Comparison of ENCODE assay signal across 8 cellular contexts in genomic region chr14:44961730-44962572, GRCh38. TPM values are rescaled to one million over a fixed set of nuclear protein-coding genes. Genes with fewer than 3 reads are reported as not detected.
A peak's percentile ranks its signal among the peaks of the same experiment; 100 is the strongest.
DNase-seq lines count a peak whose midpoint lies in the region; ATAC-seq and TF ChIP-seq lines count a peak whose summit lies in the region.

Gene KLHL28, minus strand, starts transcription at chr14:44961947. Its CDS starts 16,019 bp downstream, at chr14:44945928.
A gene with protein sequence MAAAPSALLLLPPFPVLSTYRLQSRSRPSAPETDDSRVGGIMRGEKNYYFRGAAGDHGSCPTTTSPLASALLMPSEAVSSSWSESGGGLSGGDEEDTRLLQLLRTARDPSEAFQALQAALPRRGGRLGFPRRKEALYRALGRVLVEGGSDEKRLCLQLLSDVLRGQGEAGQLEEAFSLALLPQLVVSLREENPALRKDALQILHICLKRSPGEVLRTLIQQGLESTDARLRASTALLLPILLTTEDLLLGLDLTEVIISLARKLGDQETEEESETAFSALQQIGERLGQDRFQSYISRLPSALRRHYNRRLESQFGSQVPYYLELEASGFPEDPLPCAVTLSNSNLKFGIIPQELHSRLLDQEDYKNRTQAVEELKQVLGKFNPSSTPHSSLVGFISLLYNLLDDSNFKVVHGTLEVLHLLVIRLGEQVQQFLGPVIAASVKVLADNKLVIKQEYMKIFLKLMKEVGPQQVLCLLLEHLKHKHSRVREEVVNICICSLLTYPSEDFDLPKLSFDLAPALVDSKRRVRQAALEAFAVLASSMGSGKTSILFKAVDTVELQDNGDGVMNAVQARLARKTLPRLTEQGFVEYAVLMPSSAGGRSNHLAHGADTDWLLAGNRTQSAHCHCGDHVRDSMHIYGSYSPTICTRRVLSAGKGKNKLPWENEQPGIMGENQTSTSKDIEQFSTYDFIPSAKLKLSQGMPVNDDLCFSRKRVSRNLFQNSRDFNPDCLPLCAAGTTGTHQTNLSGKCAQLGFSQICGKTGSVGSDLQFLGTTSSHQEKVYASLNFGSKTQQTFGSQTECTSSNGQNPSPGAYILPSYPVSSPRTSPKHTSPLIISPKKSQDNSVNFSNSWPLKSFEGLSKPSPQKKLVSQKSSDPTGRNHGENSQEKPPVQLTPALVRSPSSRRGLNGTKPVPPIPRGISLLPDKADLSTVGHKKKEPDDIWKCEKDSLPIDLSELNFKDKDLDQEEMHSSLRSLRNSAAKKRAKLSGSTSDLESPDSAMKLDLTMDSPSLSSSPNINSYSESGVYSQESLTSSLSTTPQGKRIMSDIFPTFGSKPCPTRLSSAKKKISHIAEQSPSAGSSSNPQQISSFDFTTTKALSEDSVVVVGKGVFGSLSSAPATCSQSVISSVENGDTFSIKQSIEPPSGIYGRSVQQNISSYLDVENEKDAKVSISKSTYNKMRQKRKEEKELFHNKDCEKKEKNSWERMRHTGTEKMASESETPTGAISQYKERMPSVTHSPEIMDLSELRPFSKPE (N-terminal part only) (plus strand): TSS chr14:44962190. CDS start chr14:44962422, 232 bp downstream.

- no peak for TF ChIP-seq RAD21 in Ishikawa (IDR thresholded peaks at IDR 0.05; ENCODE audit: low read depth)

- peak; percentile 90 for ATAC-seq in GM21619 (IDR thresholded peaks at IDR 0.05; ENCODE audit: unreplicated experiment)
- ATAC-seq in esophagus mucosa, result peak; percentile 99

- DNase-seq in DMS153 treated with DMSO at 0.1 percent for 48 hours (lab: John Stamatoyannopoulos, UW; ENCODE audit: unreplicated experiment), result peak; percentile 97
- DNase-seq in OCI-M2 (lab: John Stamatoyannopoulos, UW; ENCODE audit: unreplicated experiment), result peak; percentile 97
- peak; percentile 90 for DNase-seq in activated T-cell treated with anti-CD3 and anti-CD28 coated beads, Interleukin-2, amount 50 U/mL, for 1 hour
- DNase-seq in stimulated activated CD8-positive, alpha-beta memory T cell treated with anti-CD3 and anti-CD28 coated beads, Interleukin-7, amount 100 ng/mL, for 1 hour (ENCODE audit: low read depth in 2 of 2), result peak; percentile 88 to 92

- no peaks in the 10 kb centered on the region for H3K9me3 ChIP-seq in mucosa of stomach (ENCODE audit: control insufficient read depth, low read length)

- peak within 1 kb of the TSS; percentile 99 for H3K4me3 ChIP-seq in mucosa of stomach (ENCODE audit: low read length)

- peaks cover 5% of the 10 kb centered on the region for H3K4me1 ChIP-seq in mucosa of stomach (ENCODE audit: control insufficient read depth, insufficient read depth, low read length)

- H3K36me3 ChIP-seq in mucosa of stomach (ENCODE audit: control insufficient read depth, insufficient read depth, low read length), result no peaks in the 10 kb centered on the region

- H3K27me3 ChIP-seq in mucosa of stomach (ENCODE audit: control insufficient read depth, insufficient read depth, low read length), result no peaks in the 10 kb centered on the region

- TF ChIP-seq EP300 in Ishikawa (IDR thresholded peaks at IDR 0.05; ENCODE audit: borderline replicate concordance), result no peak

- H3K9ac ChIP-seq in mucosa of stomach (ENCODE audit: low read length), result peak within 1 kb of the TSS; percentile 90

TF ChIP-seq in Ishikawa, 13 proteins besides CTCF, POLR2A, EP300 and RAD21:
- TF ChIP-seq TCF12 (IDR thresholded peaks at IDR 0.05; ENCODE audit: low read depth) (no peak; the same call in 1 of the 2 replicates), MAX (IDR thresholded peaks at IDR 0.05) (peak; percentile 87), TAF1 (IDR thresholded peaks at IDR 0.05; ENCODE audit: low read depth) (peak; percentile 66; the same call in 1 of the 2 replicates), ZBTB7A (IDR thresholded peaks at IDR 0.05; ENCODE audit: low read depth) (no peak), CREB1 (IDR thresholded peaks at IDR 0.05; ENCODE audit: low read depth) (peak; percentile 77), YY1 (IDR thresholded peaks at IDR 0.05; ENCODE audit: low read depth) (peak; percentile 86), NFIC (IDR thresholded peaks at IDR 0.05) (no peak), EGR1 (IDR thresholded peaks at IDR 0.05) (peak; percentile 38; the same call in 1 of the 2 replicates), REST (IDR thresholded peaks at IDR 0.05; ENCODE audit: low read depth) (no peak), CEBPB (IDR thresholded peaks at IDR 0.05) (no peak)
- TF ChIP-seq, protein P1, sequence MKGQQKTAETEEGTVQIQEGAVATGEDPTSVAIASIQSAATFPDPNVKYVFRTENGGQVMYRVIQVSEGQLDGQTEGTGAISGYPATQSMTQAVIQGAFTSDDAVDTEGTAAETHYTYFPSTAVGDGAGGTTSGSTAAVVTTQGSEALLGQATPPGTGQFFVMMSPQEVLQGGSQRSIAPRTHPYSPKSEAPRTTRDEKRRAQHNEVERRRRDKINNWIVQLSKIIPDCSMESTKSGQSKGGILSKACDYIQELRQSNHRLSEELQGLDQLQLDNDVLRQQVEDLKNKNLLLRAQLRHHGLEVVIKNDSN (IDR thresholded peaks at IDR 0.05), result peak; percentile 99

RNA-seq across cellular contexts. Expression of gene KLHL28, which starts in this region (rescaled TPM):
- 8.2 TPM for total RNA-seq in esophagus mucosa

RNA-seq across cellular contexts. Expression of the second gene that starts in this region (rescaled TPM):
- 8.8 TPM for total RNA-seq in esophagus mucosa

Comparison
In these comparisons a context has a peak if more than half of its experiments do, and no peak if none do; other contexts are left out.
1. Peak in every context shown above with its lines: DNase-seq, ATAC-seq and H3K4me3 ChIP-seq.